7 cellular contexts compared by ENCODE assay signal in genomic region chr17:36547776-36548175, GRCh38. TPM values are rescaled to one million over a fixed set of nuclear protein-coding genes. Genes with fewer than 3 reads are reported as not detected.
DNase-seq lines count a peak whose midpoint lies in the region; ATAC-seq lines count a peak whose summit lies in the region.
"Had no signal": no experiment of that assay in that cellular context is flagged by ENCODE, and none has a peak within 500 bp of the region (broad histone marks: within the 10 kb centered on the region; RNA-seq: fewer than 3 reads in every experiment).

No MANE protein-coding gene starts in this region.

- H3K4me1 Mint-ChIP-seq in activated T-cell treated with anti-CD3 and anti-CD28 coated beads, Interleukin-2, amount 50 U/mL, for 4 hours (ENCODE audit: low read depth) = peaks cover 63% of the 10 kb centered on the region
- H3K4me1 Mint-ChIP-seq in stimulated activated naive CD8-positive, alpha-beta T cell treated with anti-CD3 and anti-CD28 coated beads, Interleukin-15, amount 100 ng/mL, for 72 hours = peaks cover 60% of the 10 kb centered on the region

- H3K4me3 Mint-ChIP-seq in activated T-cell treated with anti-CD3 and anti-CD28 coated beads, Interleukin-2, amount 50 U/mL, for 4 hours = peak overlapping the region; percentile 62
- H3K4me3 Mint-ChIP-seq in stimulated activated naive CD8-positive, alpha-beta T cell treated with anti-CD3 and anti-CD28 coated beads, Interleukin-15, amount 100 ng/mL, for 72 hours = peak overlapping the region; percentile 58 to 87

- no peaks in the 10 kb centered on the region for H3K27me3 Mint-ChIP-seq in activated T-cell treated with anti-CD3 and anti-CD28 coated beads, Interleukin-2, amount 50 U/mL, for 4 hours (ENCODE audit: low read depth)
- H3K27me3 Mint-ChIP-seq in stimulated activated naive CD8-positive, alpha-beta T cell treated with anti-CD3 and anti-CD28 coated beads, Interleukin-15, amount 100 ng/mL, for 72 hours = no peaks in the 10 kb centered on the region

- in situ Hi-C loops in KBM-7 (cut with MboI; ENCODE audit: low pct_unique_long_range_greater_than_20kb, low sequenced_read_pairs) = no loop called here

- no peak for DNase-seq in activated T-cell treated with anti-CD3 and anti-CD28 coated beads, Interleukin-2, amount 50 U/mL, for 4 hours
- DNase-seq in activated T-cell treated with anti-CD3 and anti-CD28 coated beads, Interleukin-2, amount 50 U/mL, for 1 hour = no peak
- no peak for DNase-seq in stimulated activated naive CD8-positive, alpha-beta T cell treated with anti-CD3 and anti-CD28 coated beads, Interleukin-15, amount 100 ng/mL, for 72 hours
- no peak for DNase-seq in activated CD8-positive, alpha-beta memory T cell treated with anti-CD3 and anti-CD28 coated beads, Interleukin-2, amount 50 U/mL, for 48 hours
- DNase-seq in KBM-7 = no peak
- DNase-seq: NCI-H774 had no signal

- H3K9me3 Mint-ChIP-seq in activated T-cell treated with anti-CD3 and anti-CD28 coated beads, Interleukin-2, amount 50 U/mL, for 4 hours = no peaks in the 10 kb centered on the region
- no peaks in the 10 kb centered on the region for H3K9me3 Mint-ChIP-seq in stimulated activated naive CD8-positive, alpha-beta T cell treated with anti-CD3 and anti-CD28 coated beads, Interleukin-15, amount 100 ng/mL, for 72 hours

- H3K27ac ChIP-seq in duodenal mucosa (ENCODE audit: low read depth, low read length) = no peak overlapping the region

- ATAC-seq in activated T-cell treated with anti-CD3 and anti-CD28 coated beads, Interleukin-2, amount 50 U/mL, for 4 hours = no peak
- ATAC-seq in stimulated activated naive CD8-positive, alpha-beta T cell treated with anti-CD3 and anti-CD28 coated beads, Interleukin-15, amount 100 ng/mL, for 72 hours = no peak

- H3K27ac Mint-ChIP-seq in stimulated activated naive CD8-positive, alpha-beta T cell treated with anti-CD3 and anti-CD28 coated beads, Interleukin-15, amount 100 ng/mL, for 72 hours = peak overlapping the region in 1 of 2 donors; percentile 76

- H3K4me1 ChIP-seq in duodenal mucosa (ENCODE audit: control insufficient read depth in 1 of 2, insufficient read depth in 2 of 2, low read length in 2 of 2) = peaks cover 41 to 48% of the 10 kb centered on the region in 2 donors

- H3K27me3 ChIP-seq in duodenal mucosa (ENCODE audit: control insufficient read depth in 1 of 2, insufficient read depth in 2 of 2, low read length in 2 of 2) = no peaks in the 10 kb centered on the region

- H3K9ac ChIP-seq in duodenal mucosa (ENCODE audit: low read depth in 1 of 2, low read length in 2 of 2) = peak overlapping the region in 1 of 2 donors; percentile 97

- H3K36me3 ChIP-seq in duodenal mucosa (ENCODE audit: control insufficient read depth in 1 of 2, insufficient read depth in 2 of 2, low read length in 2 of 2) = peaks cover 0 to 5% of the 10 kb centered on the region in 2 donors

- H3K4me3 ChIP-seq in duodenal mucosa (ENCODE audit: low read depth in 1 of 2, low read length in 2 of 2) = peak overlapping the region; percentile 8 to 94

- peaks cover 14% of the 10 kb centered on the region for H3K36me3 Mint-ChIP-seq in activated T-cell treated with anti-CD3 and anti-CD28 coated beads, Interleukin-2, amount 50 U/mL, for 4 hours (ENCODE audit: insufficient read depth)

- H3K9me3 ChIP-seq in duodenal mucosa (ENCODE audit: control insufficient read depth in 1 of 2, low read length in 2 of 2) = no peaks in the 10 kb centered on the region

RNA-seq across cellular contexts. Expression of gene GGNBP2, which starts 3.1 kb away (rescaled TPM):
- 10 to 100 TPM; 49.7 to 59.0 (median 51.5) TPM for total RNA-seq in activated T-cell treated with anti-CD3 and anti-CD28 coated beads, Interleukin-2, amount 50 U/mL, for 4 hours

RNA-seq across cellular contexts. Expression of gene PIGW, which starts 13.0 kb away (rescaled TPM):
- 10 to 100 TPM; 34.7 to 45.9 (median 38.0) TPM for total RNA-seq in activated T-cell treated with anti-CD3 and anti-CD28 coated beads, Interleukin-2, amount 50 U/mL, for 4 hours

RNA-seq across cellular contexts. Expression of gene MYO19, which starts 13.1 kb away (rescaled TPM):
- total RNA-seq in activated T-cell treated with anti-CD3 and anti-CD28 coated beads, Interleukin-2, amount 50 U/mL, for 4 hours = 100 to 1,000 TPM; 138 to 153 (median 151) TPM

RNA-seq across cellular contexts. Expression of gene DHRS11, which starts 43.9 kb away (rescaled TPM):
- total RNA-seq in activated T-cell treated with anti-CD3 and anti-CD28 coated beads, Interleukin-2, amount 50 U/mL, for 4 hours = 10 to 100 TPM; 11.6 to 13.0 (median 12.0) TPM

RNA-seq across cellular contexts. Expression of gene MRM1, which starts 53.6 kb away (rescaled TPM):
- 10 to 100 TPM; 17.2 to 23.8 (median 22.4) TPM for total RNA-seq in activated T-cell treated with anti-CD3 and anti-CD28 coated beads, Interleukin-2, amount 50 U/mL, for 4 hours
